Comparison of ENCODE assay signal across 19 cellular contexts in the genomic region with DNA sequence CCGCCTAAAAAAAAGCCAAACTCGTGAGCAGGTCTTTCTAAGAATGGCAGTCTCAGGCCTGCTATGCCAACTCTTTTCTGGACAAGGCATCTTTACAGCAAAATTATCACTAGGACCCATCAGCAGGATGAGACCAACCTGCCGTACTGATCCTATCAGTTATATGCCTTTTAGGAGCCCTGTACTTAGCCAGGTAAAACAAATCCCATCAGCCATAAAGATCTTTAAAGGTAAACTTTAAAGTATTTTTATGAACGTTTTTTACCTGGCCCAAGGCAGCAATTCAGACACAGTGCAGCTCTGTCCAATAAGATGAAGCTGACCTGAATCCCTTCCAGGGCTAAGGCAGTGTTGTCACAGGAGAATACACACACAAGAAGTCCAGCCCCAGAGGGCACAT. TPM values are rescaled to one million over a fixed set of nuclear protein-coding genes. Genes with fewer than 3 reads are reported as not detected.
DNase-seq lines count a peak whose midpoint lies in the region; ATAC-seq and TF ChIP-seq lines count a peak whose summit lies in the region.
"Had no signal": no experiment of that assay in that cellular context is flagged by ENCODE, and none has a peak within 500 bp of the region (broad histone marks: within the 10 kb centered on the region; RNA-seq: fewer than 3 reads in every experiment).

No MANE protein-coding gene starts in this region.

- H3K36me3 ChIP-seq in BLaER1 (no peaks in the 10 kb centered on the region), GM23338 (ENCODE audit: insufficient read depth) (no peaks in the 10 kb centered on the region)
- H3K36me3 ChIP-seq: HAP-1 had no signal

- H4K20me1 ChIP-seq in BLaER1, result no peaks in the 10 kb centered on the region
- no peaks in the 10 kb centered on the region for H4K20me1 ChIP-seq in GM23338 (replicated peaks; ENCODE audit: insufficient read depth)

- H3K79me2 ChIP-seq in GM23338 (replicated peaks; ENCODE audit: insufficient read depth), result no peaks in the 10 kb centered on the region

- H3K27me3 Mint-ChIP-seq in GM23338 (ENCODE audit: insufficient read depth, low read depth, poor library complexity) (peaks cover 9% of the 10 kb centered on the region), nephron progenitor cell (ENCODE audit: low read depth, poor library complexity) (peaks cover 8% of the 10 kb centered on the region)

- no peak overlapping the region for H3K9ac ChIP-seq in BLaER1
- H3K9ac ChIP-seq: GM23248 had no signal

- DNase-seq in GM23338 (ENCODE audit: low spot score) (no peak), nephron progenitor cell (no peak), NCI-H748 (lab: John Stamatoyannopoulos, UW; ENCODE audit: unreplicated experiment) (no peak), NCI-H1436 (lab: John Stamatoyannopoulos, UW) (no peak), SIG-M5 treated with dmso at 0.1 percent for 504 hours (lab: John Stamatoyannopoulos, UW; ENCODE audit: unreplicated experiment) (no peak)
- DNase-seq: ACHN; CD8-positive, alpha-beta T cell; COR-L47; DMS153; DMS79 treated with DMSO at 0.1 percent for 48 hours; EL; GM23248 had no signal

- H3K4me3 Mint-ChIP-seq in GM23338 (no peak overlapping the region), nephron progenitor cell (peak overlapping the region; percentile 69)
- H3K4me3 Mint-ChIP-seq: CD8-positive, alpha-beta T cell had no signal

- H3K4me1 ChIP-seq in BLaER1 (peaks cover 8% of the 10 kb centered on the region), GM23338 (ENCODE audit: insufficient read depth) (peaks cover 29% of the 10 kb centered on the region)

- H3K4me3 ChIP-seq in BLaER1, result no peak overlapping the region
- no peak overlapping the region for H3K4me3 ChIP-seq in GM23338
- H3K4me3 ChIP-seq: GM23248, HAP-1, K562 had no signal

- peaks cover 29% of the 10 kb centered on the region for H3K4me1 Mint-ChIP-seq in GM23338
- H3K4me1 Mint-ChIP-seq in nephron progenitor cell, result peaks cover 57% of the 10 kb centered on the region

- peak overlapping the region; percentile 28; the same call in 1 of the 2 replicates for H2AFZ ChIP-seq in GM23338
- H2AFZ ChIP-seq: GM23248 had no signal

- H3K36me3 Mint-ChIP-seq in GM23338 (ENCODE audit: low read depth), result no peaks in the 10 kb centered on the region
- H3K36me3 Mint-ChIP-seq in nephron progenitor cell (ENCODE audit: low read depth), result no peaks in the 10 kb centered on the region
- H3K36me3 Mint-ChIP-seq: CD8-positive, alpha-beta T cell had no signal

- H3F3A ChIP-seq in GM23338 (replicated peaks; ENCODE audit: low read depth), result no peaks in the 10 kb centered on the region

- ATAC-seq in GM23338, result no peak
- ATAC-seq in HG02981 (IDR thresholded peaks at IDR 0.05; ENCODE audit: unreplicated experiment), result no peak
- ATAC-seq: CD8-positive, alpha-beta T cell; K562 had no signal

- H3K27me3 ChIP-seq in BLaER1 (no peaks in the 10 kb centered on the region), GM23338 (ENCODE audit: insufficient read depth) (no peaks in the 10 kb centered on the region)

- no peaks in the 10 kb centered on the region for H3K9me3 ChIP-seq in BLaER1
- H3K9me3 ChIP-seq: HAP-1 had no signal

- no peaks in the 10 kb centered on the region for H3K9me3 Mint-ChIP-seq in GM23338
- H3K9me3 Mint-ChIP-seq in nephron progenitor cell, result no peaks in the 10 kb centered on the region
- H3K9me3 Mint-ChIP-seq: CD8-positive, alpha-beta T cell had no signal

- H3K4me2 ChIP-seq in BLaER1 (peak overlapping the region; percentile 11), GM23338 (peak overlapping the region; percentile 42)

- no peak overlapping the region for H3K27ac ChIP-seq in BLaER1
- no peak overlapping the region for H3K27ac ChIP-seq in GM23338 (ENCODE audit: low read depth)
- peak overlapping the region; percentile 88 for H3K27ac ChIP-seq in VCaP
- H3K27ac ChIP-seq: GM23248, HL-60 had no signal

- H3K27ac Mint-ChIP-seq in GM23338 (no peak overlapping the region), nephron progenitor cell (no peak overlapping the region)
- H3K27ac Mint-ChIP-seq: CD14-positive monocyte; CD8-positive, alpha-beta T cell had no signal

- H3K9me2 ChIP-seq in GM23338 (ENCODE audit: insufficient read depth), result no peaks in the 10 kb centered on the region

- TF ChIP-seq CTCF in GM23338 (conservative IDR thresholded peaks at IDR 0.05; ENCODE audit: low read depth in 2 of 2) (no peak), VCaP (conservative IDR thresholded peaks at IDR 0.05) (no peak), nephron progenitor cell (IDR thresholded peaks at IDR 0.05) (no peak)

TF ChIP-seq in GM23338, 12 proteins besides CTCF, POLR2A, EP300 and RAD21:
- no peak for TF ChIP-seq EZH2phosphoT487 (IDR thresholded peaks at IDR 0.05; ENCODE audit: unreplicated experiment)
- no peak for TF ChIP-seq REST (IDR thresholded peaks at IDR 0.05; ENCODE audit: unreplicated experiment)
- no peak for TF ChIP-seq JUNB (IDR thresholded peaks at IDR 0.05; ENCODE audit: unreplicated experiment)
- TF ChIP-seq STAT1 (IDR thresholded peaks at IDR 0.05; ENCODE audit: unreplicated experiment), result no peak
- TF ChIP-seq POLR2AphosphoS5 (IDR thresholded peaks at IDR 0.05; ENCODE audit: low read depth), result no peak
- TF ChIP-seq EZH2 (IDR thresholded peaks at IDR 0.05; ENCODE audit: low read depth, unreplicated experiment), result no peak
- no peak for TF ChIP-seq NANOG (IDR thresholded peaks at IDR 0.05; ENCODE audit: borderline replicate concordance)
- no peak for TF ChIP-seq ZNF331 (CRISPR knock-in tag; IDR thresholded peaks at IDR 0.05; ENCODE audit: low read depth)
- TF ChIP-seq, protein P1, sequence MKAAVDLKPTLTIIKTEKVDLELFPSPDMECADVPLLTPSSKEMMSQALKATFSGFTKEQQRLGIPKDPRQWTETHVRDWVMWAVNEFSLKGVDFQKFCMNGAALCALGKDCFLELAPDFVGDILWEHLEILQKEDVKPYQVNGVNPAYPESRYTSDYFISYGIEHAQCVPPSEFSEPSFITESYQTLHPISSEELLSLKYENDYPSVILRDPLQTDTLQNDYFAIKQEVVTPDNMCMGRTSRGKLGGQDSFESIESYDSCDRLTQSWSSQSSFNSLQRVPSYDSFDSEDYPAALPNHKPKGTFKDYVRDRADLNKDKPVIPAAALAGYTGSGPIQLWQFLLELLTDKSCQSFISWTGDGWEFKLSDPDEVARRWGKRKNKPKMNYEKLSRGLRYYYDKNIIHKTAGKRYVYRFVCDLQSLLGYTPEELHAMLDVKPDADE (IDR thresholded peaks at IDR 0.05), result no peak
- TF ChIP-seq ZNF114 (CRISPR knock-in tag; IDR thresholded peaks at IDR 0.05), result no peak

RNA-seq across cellular contexts. Expression of gene TGM3, which starts 51.3 kb away (rescaled TPM):
- total RNA-seq in GM23338 (2014; rRNA removed; shearing (Covaris generic)), result 0.08 TPM in 1 of 2 replicates, not detected in the other
- 0.08 TPM in 1 of 2 replicates, not detected in the other for polyA plus RNA-seq in GM23338 (2016; fragmentation: Nextera tagmentation; extraction: Ambion mirVana)
- total RNA-seq: CD8-positive, alpha-beta T cell; K562 had no signal
- polyA plus RNA-seq: CD14-positive monocyte, K562 had no signal
